ENCODE assay signal across 24 cellular contexts in genomic region chr10:127344346-127344745, GRCh38.
DNase-seq lines count a peak whose midpoint lies in the region; ATAC-seq, FAIRE-seq and TF ChIP-seq lines count a peak whose summit lies in the region.
"Had no signal": no experiment of that assay in that cellular context is flagged by ENCODE, and none has a peak within 500 bp of the region (broad histone marks: within the 10 kb centered on the region; RNA-seq: fewer than 3 reads in every experiment).

No MANE protein-coding gene starts in this region.

- no peak for TF ChIP-seq POLR2A in GM18505 (IDR thresholded peaks at IDR 0.05; ENCODE audit: borderline replicate concordance, extremely low read depth, insufficient read depth, insufficient read length)

- H3K36me3 ChIP-seq in astrocyte (ENCODE audit: insufficient read depth, low read length) (peaks cover 4% of the 10 kb centered on the region), neutrophil (no peaks in the 10 kb centered on the region)
- H3K36me3 ChIP-seq: BLaER1 had no signal

- no peaks in the 10 kb centered on the region for H3K4me1 ChIP-seq in astrocyte (ENCODE audit: insufficient read depth, low read length)
- peaks cover 18 to 20% of the 10 kb centered on the region in 2 experiments for H3K4me1 ChIP-seq in neutrophil (ENCODE audit: control insufficient read depth in 1 of 2, insufficient read depth in 1 of 2, low read depth in 1 of 2, low read length in 1 of 2)

- H3K4me3 Mint-ChIP-seq in astrocyte (ENCODE audit: unreplicated experiment) (no peak overlapping the region), type B pancreatic cell (no peak overlapping the region)
- H3K4me3 Mint-ChIP-seq: B cell; CD4-positive, CD25-positive, alpha-beta regulatory T cell; CD8-positive, alpha-beta T cell had no signal

- H4K20me1 ChIP-seq in astrocyte (ENCODE audit: insufficient read depth, low read length) = no peaks in the 10 kb centered on the region
- H4K20me1 ChIP-seq: BLaER1 had no signal

- no peak overlapping the region for H3K9ac ChIP-seq in astrocyte (ENCODE audit: low read length)
- H3K9ac ChIP-seq: BLaER1 had no signal

- ATAC-seq in GM21723 (IDR thresholded peaks at IDR 0.05; ENCODE audit: unreplicated experiment) (no peak), GM18505 (IDR thresholded peaks at IDR 0.05; ENCODE audit: unreplicated experiment) (no peak), GM19452 (IDR thresholded peaks at IDR 0.05; ENCODE audit: unreplicated experiment) (no peak)
- ATAC-seq: CD8-positive, alpha-beta T cell had no signal

- H3K27me3 ChIP-seq in astrocyte (ENCODE audit: insufficient read depth, low read length) = no peaks in the 10 kb centered on the region
- no peaks in the 10 kb centered on the region for H3K27me3 ChIP-seq in neutrophil
- H3K27me3 ChIP-seq: BLaER1 had no signal

- H3K79me2 ChIP-seq in astrocyte (ENCODE audit: insufficient read depth, low read length) = no peaks in the 10 kb centered on the region

- TF ChIP-seq CTCF in astrocyte (IDR thresholded peaks at IDR 0.05; ENCODE audit: insufficient read depth, low read depth, low read length) (no peak), neutrophil (IDR thresholded peaks at IDR 0.05) (no peak), type B pancreatic cell (conservative IDR thresholded peaks at IDR 0.05) (no peak)

- H3K9me3 Mint-ChIP-seq in astrocyte (ENCODE audit: unreplicated experiment) = peaks cover 2% of the 10 kb centered on the region
- H3K9me3 Mint-ChIP-seq in type B pancreatic cell = no peaks in the 10 kb centered on the region
- H3K9me3 Mint-ChIP-seq: CD4-positive, CD25-positive, alpha-beta regulatory T cell; CD8-positive, alpha-beta T cell had no signal

- H3K4me1 Mint-ChIP-seq in astrocyte (ENCODE audit: low read depth, unreplicated experiment) (peaks cover 4% of the 10 kb centered on the region), type B pancreatic cell (ENCODE audit: unreplicated experiment) (no peaks in the 10 kb centered on the region)
- H3K4me1 Mint-ChIP-seq: B cell; CD4-positive, CD25-positive, alpha-beta regulatory T cell had no signal

- no peak overlapping the region for H3K4me3 ChIP-seq in astrocyte (ENCODE audit: insufficient read depth, low read depth, low read length)
- H3K4me3 ChIP-seq in neutrophil (ENCODE audit: low read depth in 1 of 2, low read length in 1 of 2) = no peak overlapping the region
- H3K4me3 ChIP-seq: BLaER1 had no signal

- H3K27ac Mint-ChIP-seq in astrocyte (ENCODE audit: unreplicated experiment) = peak overlapping the region; percentile 9
- H3K27ac Mint-ChIP-seq in type B pancreatic cell = peak overlapping the region; percentile 92
- H3K27ac Mint-ChIP-seq: B cell; CD4-positive, CD25-positive, alpha-beta regulatory T cell; CD8-positive, alpha-beta T cell had no signal

- H3K4me2 ChIP-seq in astrocyte (ENCODE audit: low read length) = no peak overlapping the region
- H3K4me2 ChIP-seq: BLaER1 had no signal

- FAIRE-seq in astrocyte (lab: Jason Lieb, UNC) = no peak
- FAIRE-seq: A204.1, D721Med, GM12892, GM19239, H1 had no signal

- no peak overlapping the region for H2AFZ ChIP-seq in astrocyte (ENCODE audit: low read depth, low read length)

- H3K27ac ChIP-seq in astrocyte (ENCODE audit: low read depth, low read length) = no peak overlapping the region
- H3K27ac ChIP-seq in neutrophil = peak overlapping the region; percentile 11
- H3K27ac ChIP-seq: 22Rv1, BLaER1, C4-2B had no signal

- H3K36me3 Mint-ChIP-seq in astrocyte (ENCODE audit: low read depth, unreplicated experiment) (peaks cover 7% of the 10 kb centered on the region), type B pancreatic cell (peaks cover 20% of the 10 kb centered on the region)
- H3K36me3 Mint-ChIP-seq: CD4-positive, CD25-positive, alpha-beta regulatory T cell; CD8-positive, alpha-beta T cell had no signal

- H3K27me3 Mint-ChIP-seq in astrocyte (ENCODE audit: low read depth, unreplicated experiment) (no peaks in the 10 kb centered on the region), type B pancreatic cell (no peaks in the 10 kb centered on the region)
- H3K27me3 Mint-ChIP-seq: B cell; CD4-positive, CD25-positive, alpha-beta regulatory T cell had no signal

- DNase-seq in NCI-H82 (lab: John Stamatoyannopoulos, UW) = peak; percentile 20
- no peak for DNase-seq in NCI-H82 treated with DMSO at 0.1 percent for 48 hours (lab: John Stamatoyannopoulos, UW; ENCODE audit: unreplicated experiment)
- DNase-seq in astrocyte (ENCODE audit: low read depth) = no peak
- DNase-seq in type B pancreatic cell (ENCODE audit: extremely low spot score, unreplicated experiment) = no peak
- DNase-seq: CD4-positive, CD25-positive, alpha-beta regulatory T cell; CD8-positive, alpha-beta T cell; DMS 273 treated with DMSO at 0.1 percent for 48 hours; DMS79 treated with DMSO at 0.1 percent for 48 hours; GF-D8; H7; HCEC 1CT had no signal

- no peaks in the 10 kb centered on the region for H3K9me3 ChIP-seq in astrocyte (ENCODE audit: insufficient read depth, low read depth, low read length)
- no peaks in the 10 kb centered on the region for H3K9me3 ChIP-seq in neutrophil
- H3K9me3 ChIP-seq: BLaER1 had no signal
